Comparison of ENCODE assay signal across 2 cellular contexts in genomic region chr6:137890983-137891537, GRCh38.
TF ChIP-seq lines count a peak whose summit lies in the region.

No MANE protein-coding gene starts in this region.

TF ChIP-seq in HepG2, 621 proteins besides CTCF, POLR2A, EP300 and RAD21 (continues in another document):
- TF ChIP-seq FOXA1 (IDR thresholded peaks at IDR 0.05) (no peak), FOXA1 (CRISPR knock-in tag; IDR thresholded peaks at IDR 0.05) (peak; percentile 57), SP4 (CRISPR knock-in tag; IDR thresholded peaks at IDR 0.05) (0 out of 2 replicates have a peak, but pooled peaks have one; percentile 39), ZNF496 (CRISPR knock-in tag; IDR thresholded peaks at IDR 0.05; ENCODE audit: insufficient replicate concordance) (no peak), ZBTB37 (CRISPR knock-in tag; IDR thresholded peaks at IDR 0.05) (no peak), ZNF83 (CRISPR knock-in tag; IDR thresholded peaks at IDR 0.05; ENCODE audit: borderline replicate concordance) (no peak), NFATC3 (CRISPR knock-in tag; IDR thresholded peaks at IDR 0.05) (no peak), ZNF772 (CRISPR knock-in tag; IDR thresholded peaks at IDR 0.05) (no peak), THRA (CRISPR knock-in tag; IDR thresholded peaks at IDR 0.05; ENCODE audit: borderline replicate concordance) (no peak), PRDM10 (CRISPR knock-in tag; IDR thresholded peaks at IDR 0.05; ENCODE audit: low read depth) (peak; percentile 41; the same call in 1 of the 2 replicates), CCAR2 (optimal IDR thresholded peaks at IDR 0.05; ENCODE audit: low read depth, low read length) (no peak), FOXA3 (CRISPR knock-in tag; IDR thresholded peaks at IDR 0.05) (peak; percentile 61), KDM5B (CRISPR knock-in tag; IDR thresholded peaks at IDR 0.05; ENCODE audit: borderline replicate concordance) (0 out of 2 replicates have a peak, but pooled peaks have one; percentile 17), ZNF276 (CRISPR knock-in tag; IDR thresholded peaks at IDR 0.05; ENCODE audit: low read depth) (no peak), MTERF4 (CRISPR knock-in tag; IDR thresholded peaks at IDR 0.05) (no peak), ZNF343 (CRISPR knock-in tag; IDR thresholded peaks at IDR 0.05) (no peak)

TF ChIP-seq in GM12878, 131 proteins besides CTCF, POLR2A, EP300 and RAD21:
- TF ChIP-seq PKNOX1 (IDR thresholded peaks at IDR 0.05): no peak
- no peak for TF ChIP-seq RBBP5 (conservative IDR thresholded peaks at IDR 0.05)
- no peak for TF ChIP-seq IKZF1 (conservative IDR thresholded peaks at IDR 0.05)
- TF ChIP-seq POLR2AphosphoS5 (IDR thresholded peaks at IDR 0.05; ENCODE audit: low read length): no peak
- no peak for TF ChIP-seq CBX3 (IDR thresholded peaks at IDR 0.05; ENCODE audit: borderline replicate concordance, low read depth)
- TF ChIP-seq BCLAF1 (IDR thresholded peaks at IDR 0.05): no peak
- no peak for TF ChIP-seq HDAC2 (IDR thresholded peaks at IDR 0.05)
- TF ChIP-seq TCF7 (IDR thresholded peaks at IDR 0.05; ENCODE audit: borderline replicate concordance): no peak
- TF ChIP-seq BRCA1 (IDR thresholded peaks at IDR 0.05; ENCODE audit: low read depth, low read length): no peak
- TF ChIP-seq SREBF1 (IDR thresholded peaks at IDR 0.05; ENCODE audit: low read length): no peak
- TF ChIP-seq EGR1 (IDR thresholded peaks at IDR 0.05; ENCODE audit: borderline replicate concordance in 1 of 2, low read depth in 2 of 2, low read length in 2 of 2): no peak
- no peak for TF ChIP-seq CEBPB (IDR thresholded peaks at IDR 0.05; ENCODE audit: borderline replicate concordance in 1 of 2, low read depth in 2 of 2, low read length in 2 of 2)
- no peak for TF ChIP-seq RFX5 (IDR thresholded peaks at IDR 0.05; ENCODE audit: low read depth, low read length)
